8 cellular contexts compared by ENCODE assay signal in genomic region chr10:43689955-43690771, GRCh38. TPM values are rescaled to one million over a fixed set of nuclear protein-coding genes. Genes with fewer than 3 reads are reported as not detected.
A peak's percentile ranks its signal among the peaks of the same experiment; 100 is the strongest.
DNase-seq lines count a peak whose midpoint lies in the region; ATAC-seq, FAIRE-seq and TF ChIP-seq lines count a peak whose summit lies in the region.

No MANE protein-coding gene starts in this region.

- peak overlapping the region; percentile 87 for H3K4me2 ChIP-seq in keratinocyte (ENCODE audit: control insufficient read depth, extremely low read depth, insufficient read depth, low read depth, low read length)

- peak overlapping the region; percentile 89 for H2AFZ ChIP-seq in keratinocyte (ENCODE audit: control insufficient read depth, low read length)

- H3K36me3 ChIP-seq in keratinocyte (ENCODE audit: control insufficient read depth in 2 of 2, extremely low read depth in 1 of 2, insufficient read depth in 2 of 2, low read length in 2 of 2) = no peaks in the 10 kb centered on the region

- H3K79me2 ChIP-seq in keratinocyte (ENCODE audit: control insufficient read depth, insufficient read depth, low read length) = no peaks in the 10 kb centered on the region

- H3K27me3 ChIP-seq in keratinocyte (ENCODE audit: control insufficient read depth, extremely low read depth, insufficient read depth, low read length) = no peaks in the 10 kb centered on the region

- H3K9me3 ChIP-seq in keratinocyte (ENCODE audit: control insufficient read depth, low read depth, low read length) = no peaks in the 10 kb centered on the region

- H3K27ac ChIP-seq in keratinocyte (ENCODE audit: control insufficient read depth, insufficient read depth, low read length) = no peak overlapping the region

- TF ChIP-seq POLR2A in GM12892 (IDR thresholded peaks at IDR 0.05; ENCODE audit: low read depth, low read length) = no peak
- no peak for TF ChIP-seq POLR2A in NB4 (IDR thresholded peaks at IDR 0.05; ENCODE audit: extremely low read depth, insufficient read length)

- peak; percentile 67 for TF ChIP-seq CTCF in NB4 (IDR thresholded peaks at IDR 0.05; ENCODE audit: low read depth, low read length)
- TF ChIP-seq CTCF in keratinocyte (optimal IDR thresholded peaks at IDR 0.05 in 1 of 3, IDR thresholded peaks at IDR 0.05 in 1 of 3, conservative IDR thresholded peaks at IDR 0.05 in 1 of 3; ENCODE audit: extremely low read depth in 1 of 3, insufficient read depth in 2 of 3, low read length in 3 of 3) = peak; percentile 53 to 90 (median 86)

- H3K4me1 ChIP-seq in keratinocyte (ENCODE audit: control insufficient read depth, extremely low read depth, insufficient read depth, low read length) = peaks cover 9% of the 10 kb centered on the region

- DNase-seq in GM12892 (ENCODE audit: insufficient read length) (peak; percentile 93), NB4 (ENCODE audit: low read depth) (peak; percentile 86), keratinocyte (ENCODE audit: low read depth, low spot score) (no peak), NCI-H2029 treated with DMSO at 0.1 percent for 48 hours (lab: John Stamatoyannopoulos, UW) (no peak)
- DNase-seq in activated CD4-positive, CD25-positive, alpha-beta regulatory T cell treated with anti-CD3 and anti-CD28 coated beads, Interleukin-2, amount 50 U/mL, for 72 hours = peak; percentile 91
- peak; percentile 75 for DNase-seq in central memory CD4-positive, alpha-beta T cell
- peak; percentile 86 for DNase-seq in stimulated activated CD4-positive, alpha-beta T cell treated with anti-CD3 and anti-CD28 coated beads, Interleukin-12 subunit alpha, Interleukin-12 subunit beta, amount 100 ng/mL, for 4 hours

- H3K9me1 ChIP-seq in keratinocyte (ENCODE audit: control insufficient read depth, extremely low read depth, insufficient read depth, low read length) = no peaks in the 10 kb centered on the region

- H3K9ac ChIP-seq in keratinocyte (ENCODE audit: control insufficient read depth, extremely low read depth, insufficient read depth, low read length) = peak overlapping the region; percentile 22

- no peaks in the 10 kb centered on the region for H4K20me1 ChIP-seq in keratinocyte (ENCODE audit: control insufficient read depth, extremely low read depth, insufficient read depth, low read length)

- dilution Hi-C loops in keratinocyte (cut with MboI; ENCODE audit: extremely low pct_ligation_motif_present, low sequenced_read_pairs) = no loop called here

- peak; percentile 48 for FAIRE-seq in GM12892 (lab: Jason Lieb, UNC)
- FAIRE-seq in keratinocyte (lab: Jason Lieb, UNC) = no peak

- H3K4me3 ChIP-seq in NB4 (ENCODE audit: low read depth, low read length) (peak overlapping the region; percentile 53), keratinocyte (ENCODE audit: control insufficient read depth in 2 of 3, extremely low read depth in 1 of 3, insufficient read depth in 2 of 3, low read depth in 1 of 3, low read length in 3 of 3) (peak overlapping the region; percentile 37 to 64 (median 60))

- peak; percentile 97 for ATAC-seq in HG02623 (IDR thresholded peaks at IDR 0.05; ENCODE audit: unreplicated experiment)

RNA-seq across cellular contexts. Expression of gene ZNF32, which starts 41.5 kb away (rescaled TPM):
- polyA plus RNA-seq in GM12892 (2012; ENCODE audit: missing spikeins) = 24.5 TPM
- 23.5 to 29.7 TPM (median 25.6 TPM) in 3 replicates for polyA plus RNA-seq in keratinocyte
- polyA plus RNA-seq in keratinocyte (2011; ENCODE audit: low read depth) = 3.0 TPM
- polyA plus RNA-seq in keratinocyte (2011; cell fraction: cytosol; rRNA removed) = 22.6 and 37.4 TPM in 2 replicates
- 16.2 and 16.3 TPM in 2 replicates for polyA plus RNA-seq in keratinocyte (2011; cell fraction: nucleus; rRNA removed)
- 16.4 TPM in 2 replicates for polyA plus RNA-seq in keratinocyte (2012; ENCODE audit: low replicate concordance)
- 1.4 to 13.9 TPM (median 9.2 TPM) in 3 replicates for polyA minus RNA-seq in keratinocyte
- polyA minus RNA-seq in keratinocyte (2011; cell fraction: cytosol; rRNA and poly(A)+ RNA removed) = 5.4 TPM
- 1.2 and 3.8 TPM in 2 replicates for polyA minus RNA-seq in keratinocyte (2011; cell fraction: nucleus; rRNA and poly(A)+ RNA removed)

Comparison
In these comparisons a context has a peak if more than half of its experiments do, and no peak if none do; other contexts are left out.
1. DNase-seq: peak in GM12892 (single experiment), NB4 (single experiment), activated CD4-positive, CD25-positive, alpha-beta regulatory T cell treated with anti-CD3 and anti-CD28 coated beads, Interleukin-2, amount 50 U/mL, for 72 hours (single experiment), central memory CD4-positive, alpha-beta T cell (single experiment) and stimulated activated CD4-positive, alpha-beta T cell treated with anti-CD3 and anti-CD28 coated beads, Interleukin-12 subunit alpha, Interleukin-12 subunit beta, amount 100 ng/mL, for 4 hours (single experiment); none in keratinocyte (single experiment) and NCI-H2029 treated with DMSO at 0.1 percent for 48 hours (single experiment).